In the genomic region with DNA sequence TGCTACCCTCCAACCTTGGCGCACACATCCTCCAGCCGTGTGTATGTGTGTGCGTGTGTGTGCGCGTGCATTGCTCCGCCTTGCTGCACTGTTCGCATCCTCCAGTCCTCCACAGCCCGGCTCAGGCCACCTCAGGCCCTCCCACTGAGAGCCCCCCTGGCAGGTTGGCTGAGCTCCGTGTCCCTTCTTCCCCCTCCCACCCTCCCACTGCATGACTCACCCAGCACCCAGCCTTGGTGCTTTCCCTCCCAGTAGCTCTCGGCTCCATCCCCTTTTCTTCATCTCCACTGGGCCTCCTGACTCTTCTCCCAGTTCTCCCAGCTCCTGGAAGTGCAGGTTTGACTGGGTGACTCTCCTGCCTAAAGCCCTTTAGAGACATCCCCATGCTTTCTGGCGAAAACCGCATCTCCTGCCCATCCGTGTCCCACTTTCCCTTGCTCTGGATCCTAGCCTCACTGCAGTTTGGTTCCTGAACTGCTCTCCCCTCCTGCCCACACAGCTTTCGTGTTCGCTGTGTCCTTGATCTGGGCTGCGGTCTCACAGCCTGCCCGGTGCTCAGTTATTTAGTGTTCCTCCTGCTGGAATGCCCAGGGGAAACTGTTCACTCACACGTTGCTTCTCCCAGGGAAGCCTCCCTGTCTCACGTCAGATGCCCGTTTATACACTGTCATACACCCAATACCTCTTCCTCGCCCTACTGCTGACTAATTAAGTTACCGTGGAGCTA, we compare ENCODE assay signal across 12 cellular contexts. TPM values are rescaled to one million over a fixed set of nuclear protein-coding genes. Genes with fewer than 3 reads are reported as not detected.
DNase-seq lines count a peak whose midpoint lies in the region; ATAC-seq and TF ChIP-seq lines count a peak whose summit lies in the region.
"Had no signal": no experiment of that assay in that cellular context is flagged by ENCODE, and none has a peak within 500 bp of the region (broad histone marks: within the 10 kb centered on the region; RNA-seq: fewer than 3 reads in every experiment).

No MANE protein-coding gene starts in this region.

- H3K27ac Mint-ChIP-seq in nephron progenitor cell: peak overlapping the region; percentile 0

- H3K36me3 Mint-ChIP-seq in nephron progenitor cell (ENCODE audit: low read depth): peaks cover 39% of the 10 kb centered on the region
- peaks cover 14% of the 10 kb centered on the region for H3K36me3 Mint-ChIP-seq in activated T-cell treated with anti-CD3 and anti-CD28 coated beads, Interleukin-2, amount 50 U/mL, for 4 hours (ENCODE audit: insufficient read depth)

- WGBS in aorta, 2 donors: 60 to 66% methylated on average over 22 of the region's 22 CpGs

- H3K9me3 Mint-ChIP-seq in nephron progenitor cell: no peaks in the 10 kb centered on the region
- no peaks in the 10 kb centered on the region for H3K9me3 Mint-ChIP-seq in activated T-cell treated with anti-CD3 and anti-CD28 coated beads, Interleukin-2, amount 50 U/mL, for 4 hours

- H3K27ac ChIP-seq in caudate nucleus (ENCODE audit: low read depth, low read length): peak overlapping the region; percentile 54
- no peak overlapping the region for H3K27ac ChIP-seq in aorta (ENCODE audit: low read depth in 1 of 2, low read length in 2 of 2)

- H3K4me1 ChIP-seq in aorta (ENCODE audit: control insufficient read depth in 1 of 2, insufficient read depth in 2 of 2, low read length in 2 of 2): no peaks in the 10 kb centered on the region

- no peak for TF ChIP-seq CTCF in nephron progenitor cell (IDR thresholded peaks at IDR 0.05)

- no peaks in the 10 kb centered on the region for H3K27me3 ChIP-seq in aorta (ENCODE audit: control insufficient read depth in 1 of 2, insufficient read depth in 2 of 2, low read length in 1 of 2)

- peaks cover 0 to 2% of the 10 kb centered on the region in 2 donors for H3K36me3 ChIP-seq in aorta (ENCODE audit: control insufficient read depth in 1 of 2, insufficient read depth in 2 of 2, low read length in 1 of 2)

- no peak overlapping the region for H3K4me3 ChIP-seq in aorta (ENCODE audit: low read length in 2 of 2)

- peaks cover 58% of the 10 kb centered on the region for H3K4me1 Mint-ChIP-seq in nephron progenitor cell
- H3K4me1 Mint-ChIP-seq in activated T-cell treated with anti-CD3 and anti-CD28 coated beads, Interleukin-2, amount 50 U/mL, for 4 hours (ENCODE audit: low read depth): peaks cover 21% of the 10 kb centered on the region

- intact Hi-C loops in aorta (cut with DNase I): no loop called here

- ATAC-seq in activated T-cell treated with anti-CD3 and anti-CD28 coated beads, Interleukin-2, amount 50 U/mL, for 4 hours: no peak
- ATAC-seq in GM21717 (IDR thresholded peaks at IDR 0.05; ENCODE audit: unreplicated experiment): no peak
- no peak for ATAC-seq in aorta (ENCODE audit: low FRiP score)

- H3K27me3 Mint-ChIP-seq in nephron progenitor cell (ENCODE audit: low read depth, poor library complexity): no peaks in the 10 kb centered on the region
- no peaks in the 10 kb centered on the region for H3K27me3 Mint-ChIP-seq in activated T-cell treated with anti-CD3 and anti-CD28 coated beads, Interleukin-2, amount 50 U/mL, for 4 hours (ENCODE audit: low read depth)

- H3K9me3 ChIP-seq in aorta (ENCODE audit: control insufficient read depth, low read length): no peaks in the 10 kb centered on the region

- H3K4me3 Mint-ChIP-seq in nephron progenitor cell: peak overlapping the region; percentile 31
- H3K4me3 Mint-ChIP-seq in activated T-cell treated with anti-CD3 and anti-CD28 coated beads, Interleukin-2, amount 50 U/mL, for 4 hours: no peak overlapping the region
- H3K4me3 Mint-ChIP-seq: CD14-positive monocyte had no signal

- DNase-seq in Ammon's horn (ENCODE audit: low spot score) (peak; percentile 49), NCI-H2171 (lab: John Stamatoyannopoulos, UW) (peak; percentile 12), caudate nucleus (lab: John Stamatoyannopoulos, UW) (peak in 18 of 61 donors; percentile 12 to 74 (median 46)), nephron progenitor cell (peak; percentile 50), NOMO-1 treated with DMSO at 0.1 percent for 48 hours (lab: John Stamatoyannopoulos, UW; ENCODE audit: unreplicated experiment) (no peak), aorta (no peak)
- DNase-seq in activated T-cell treated with anti-CD3 and anti-CD28 coated beads, Interleukin-2, amount 50 U/mL, for 4 hours: no peak
- DNase-seq: activated CD4-positive, alpha-beta T cell treated with anti-CD3 and anti-CD28 coated beads, Interleukin-2, amount 50 U/mL, for 1 hour; foreskin melanocyte; NCI-H1417 treated with DMSO at 0.1 percent for 48 hours had no signal

RNA-seq across cellular contexts. Expression of a gene that starts 4.9 kb away (rescaled TPM):
- 10 to 100 TPM; 13.6 to 19.3 (median 16.4) TPM for total RNA-seq in activated T-cell treated with anti-CD3 and anti-CD28 coated beads, Interleukin-2, amount 50 U/mL, for 4 hours
- 1 to 10 TPM; 5.8 to 6.0 TPM for total RNA-seq in aorta
- 1 to 10 TPM; 3.2 to 8.1 TPM for polyA plus RNA-seq in aorta

Comparison
In these comparisons a context has a peak if more than half of its experiments do, and no peak if none do; other contexts are left out.
1. DNase-seq: peak in Ammon's horn (single experiment), NCI-H2171 (single experiment) and nephron progenitor cell (single experiment); none in NOMO-1 treated with DMSO at 0.1 percent for 48 hours (single experiment), activated T-cell treated with anti-CD3 and anti-CD28 coated beads, Interleukin-2, amount 50 U/mL, for 4 hours (single experiment) and aorta (0 of 2).